Comparison of ENCODE assay signal across 24 cellular contexts in genomic region chr17:65712383-65713267, GRCh38.
DNase-seq lines count a peak whose midpoint lies in the region; ATAC-seq, FAIRE-seq and TF ChIP-seq lines count a peak whose summit lies in the region.
"Had no signal": no experiment of that assay in that cellular context is flagged by ENCODE, and none has a peak within 500 bp of the region (broad histone marks: within the 10 kb centered on the region; RNA-seq: fewer than 3 reads in every experiment).

No MANE protein-coding gene starts in this region.

- H3K4me3 ChIP-seq in coronary artery, result peak overlapping the region; percentile 35
- peak overlapping the region; percentile 6 to 12 for H3K4me3 ChIP-seq in muscle layer of duodenum (ENCODE audit: low read depth in 1 of 2, low read length in 2 of 2)
- H3K4me3 ChIP-seq in aorta (ENCODE audit: low read length in 2 of 2), result peak overlapping the region; percentile 51 to 57
- H3K4me3 ChIP-seq: body of pancreas had no signal

- no peak overlapping the region for H3K27ac Mint-ChIP-seq in activated naive CD8-positive, alpha-beta T cell treated with anti-CD3 and anti-CD28 coated beads, Interleukin-2, amount 50 U/mL, for 24 hours
- no peak overlapping the region for H3K27ac Mint-ChIP-seq in activated naive CD8-positive, alpha-beta T cell treated with anti-CD3 and anti-CD28 coated beads for 36 hours
- H3K27ac Mint-ChIP-seq: activated T-cell treated with anti-CD3 and anti-CD28 coated beads, Interleukin-2, amount 50 U/mL, for 72 hours; endodermal cell; HFFc6; natural killer cell had no signal

- no peak for FAIRE-seq in H54 (lab: Jason Lieb, UNC)
- FAIRE-seq: TTC549 had no signal

- peaks cover 1% of the 10 kb centered on the region for H3K36me3 Mint-ChIP-seq in activated naive CD8-positive, alpha-beta T cell treated with anti-CD3 and anti-CD28 coated beads, Interleukin-2, amount 50 U/mL, for 24 hours (ENCODE audit: low read depth)
- no peaks in the 10 kb centered on the region for H3K36me3 Mint-ChIP-seq in activated naive CD8-positive, alpha-beta T cell treated with anti-CD3 and anti-CD28 coated beads for 36 hours
- H3K36me3 Mint-ChIP-seq: activated naive CD4-positive, alpha-beta T cell treated with anti-CD3 and anti-CD28 coated beads, Interleukin-2, amount 50 U/mL, for 72 hours; natural killer cell had no signal

- H3K27me3 ChIP-seq in muscle layer of duodenum (ENCODE audit: low read depth, low read length) (no peaks in the 10 kb centered on the region), aorta (ENCODE audit: control insufficient read depth in 1 of 2, insufficient read depth in 2 of 2, low read length in 1 of 2) (no peaks in the 10 kb centered on the region)
- H3K27me3 ChIP-seq: body of pancreas had no signal

- no peak for DNase-seq in activated naive CD8-positive, alpha-beta T cell treated with anti-CD3 and anti-CD28 coated beads, Interleukin-2, amount 50 U/mL, for 24 hours
- DNase-seq in activated naive CD8-positive, alpha-beta T cell treated with anti-CD3 and anti-CD28 coated beads for 36 hours, result no peak
- DNase-seq in coronary artery (ENCODE audit: low spot score) (no peak), aorta (no peak), H54 (ENCODE audit: insufficient read length, low spot score) (no peak), NCI-H446 (lab: John Stamatoyannopoulos, UW) (no peak)
- DNase-seq in stimulated activated naive CD4-positive, alpha-beta T cell (lab: John Stamatoyannopoulos, UW), result no peak
- DNase-seq: body of pancreas, endodermal cell, GF-D8, glutamatergic neuron, HFFc6, Kasumi-1, mesenchymal stem cell, natural killer cell, NCI-H1694 treated with DMSO at 0.1 percent for 48 hours, NCI-H748 treated with DMSO at 0.1 percent for 48 hours, SHP77, trophoblast cell had no signal

- peaks cover 9% of the 10 kb centered on the region for H3K4me1 Mint-ChIP-seq in activated naive CD8-positive, alpha-beta T cell treated with anti-CD3 and anti-CD28 coated beads, Interleukin-2, amount 50 U/mL, for 24 hours
- peaks cover 11% of the 10 kb centered on the region for H3K4me1 Mint-ChIP-seq in activated naive CD8-positive, alpha-beta T cell treated with anti-CD3 and anti-CD28 coated beads for 36 hours
- H3K4me1 Mint-ChIP-seq: natural killer cell had no signal

- H3K4me1 ChIP-seq in muscle layer of duodenum (ENCODE audit: control insufficient read depth in 1 of 2, insufficient read depth in 2 of 2, low read length in 2 of 2), result peaks cover 3 to 15% of the 10 kb centered on the region in 2 donors
- no peaks in the 10 kb centered on the region for H3K4me1 ChIP-seq in aorta (ENCODE audit: control insufficient read depth in 1 of 2, insufficient read depth in 2 of 2, low read length in 2 of 2)
- H3K4me1 ChIP-seq: body of pancreas had no signal

- H3K9me3 ChIP-seq in muscle layer of duodenum (ENCODE audit: control insufficient read depth in 1 of 2, low read length in 2 of 2) (no peaks in the 10 kb centered on the region), aorta (ENCODE audit: control insufficient read depth, low read length) (no peaks in the 10 kb centered on the region)
- H3K9me3 ChIP-seq: body of pancreas had no signal

- H3K4me3 Mint-ChIP-seq in activated naive CD8-positive, alpha-beta T cell treated with anti-CD3 and anti-CD28 coated beads, Interleukin-2, amount 50 U/mL, for 24 hours, result no peak overlapping the region
- no peak overlapping the region for H3K4me3 Mint-ChIP-seq in activated naive CD8-positive, alpha-beta T cell treated with anti-CD3 and anti-CD28 coated beads for 36 hours
- H3K4me3 Mint-ChIP-seq: endodermal cell, HFFc6, natural killer cell had no signal

- TF ChIP-seq CTCF in coronary artery (IDR thresholded peaks at IDR 0.05), result no peak

- H3K36me3 ChIP-seq in muscle layer of duodenum (ENCODE audit: control insufficient read depth in 1 of 2, insufficient read depth in 2 of 2, low read length in 2 of 2) (no peaks in the 10 kb centered on the region), aorta (ENCODE audit: control insufficient read depth in 1 of 2, insufficient read depth in 2 of 2, low read length in 1 of 2) (no peaks in the 10 kb centered on the region)

- ATAC-seq in activated naive CD8-positive, alpha-beta T cell treated with anti-CD3 and anti-CD28 coated beads, Interleukin-2, amount 50 U/mL, for 24 hours, result peak; percentile 46
- no peak for ATAC-seq in aorta (ENCODE audit: low FRiP score)
- ATAC-seq: body of pancreas, natural killer cell, sciatic nerve had no signal

- H3K9me3 Mint-ChIP-seq in activated naive CD8-positive, alpha-beta T cell treated with anti-CD3 and anti-CD28 coated beads, Interleukin-2, amount 50 U/mL, for 24 hours, result no peaks in the 10 kb centered on the region
- H3K9me3 Mint-ChIP-seq in activated naive CD8-positive, alpha-beta T cell treated with anti-CD3 and anti-CD28 coated beads for 36 hours, result no peaks in the 10 kb centered on the region
- H3K9me3 Mint-ChIP-seq: activated naive CD4-positive, alpha-beta T cell treated with anti-CD3 and anti-CD28 coated beads, Interleukin-2, amount 50 U/mL, for 72 hours; activated T-cell treated with anti-CD3 and anti-CD28 coated beads, Interleukin-2, amount 50 U/mL, for 72 hours; endodermal cell; HFFc6; natural killer cell had no signal

- TF ChIP-seq POLR2A in H54 (IDR thresholded peaks at IDR 0.05; ENCODE audit: low read depth, low read length), result no peak

- H3K27ac ChIP-seq in coronary artery (no peak overlapping the region), muscle layer of duodenum (ENCODE audit: low read length) (no peak overlapping the region), aorta (ENCODE audit: low read depth in 1 of 2, low read length in 2 of 2) (no peak overlapping the region)
- H3K27ac ChIP-seq: body of pancreas had no signal

- H3K27me3 Mint-ChIP-seq in activated naive CD8-positive, alpha-beta T cell treated with anti-CD3 and anti-CD28 coated beads, Interleukin-2, amount 50 U/mL, for 24 hours, result no peaks in the 10 kb centered on the region
- no peaks in the 10 kb centered on the region for H3K27me3 Mint-ChIP-seq in activated naive CD8-positive, alpha-beta T cell treated with anti-CD3 and anti-CD28 coated beads for 36 hours

- 6 to 10% methylated on average over 9 of the region's 9 CpGs for WGBS in aorta, 2 donors

- intact Hi-C loops in aorta (cut with DNase I), result no loop called here
